In the genomic region with DNA sequence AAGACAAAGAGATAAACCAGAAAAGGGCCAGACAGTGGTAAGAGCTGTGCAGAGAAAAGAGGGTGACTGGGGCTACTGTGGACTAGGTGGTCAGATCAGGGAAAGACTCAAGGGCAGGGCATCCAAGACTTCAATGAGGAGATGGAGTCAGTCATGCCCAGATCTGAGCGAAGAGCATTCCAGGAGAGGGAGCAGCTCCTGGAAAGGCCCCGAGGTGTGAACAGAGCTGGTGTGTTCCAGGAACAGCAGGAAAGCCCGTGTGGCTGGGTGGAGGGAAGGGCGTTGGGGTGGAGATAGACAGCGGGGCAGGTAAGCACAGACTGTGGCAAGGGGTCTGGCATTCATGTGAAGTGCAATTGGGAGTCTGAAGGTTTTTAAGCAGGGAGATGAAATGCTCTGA, we compare ENCODE assay signal across 18 cellular contexts. TPM values are rescaled to one million over a fixed set of nuclear protein-coding genes. Genes with fewer than 3 reads are reported as not detected.
DNase-seq lines count a peak whose midpoint lies in the region; ATAC-seq and TF ChIP-seq lines count a peak whose summit lies in the region.
"Had no signal": no experiment of that assay in that cellular context is flagged by ENCODE, and none has a peak within 500 bp of the region (broad histone marks: within the 10 kb centered on the region; RNA-seq: fewer than 3 reads in every experiment).

No MANE protein-coding gene starts in this region.

- no peak overlapping the region for H3K27ac ChIP-seq in osteoblast (ENCODE audit: low read depth, low read length)
- H3K27ac ChIP-seq: 22Rv1, A549, C4-2B had no signal

- no peak overlapping the region for H3K4me2 ChIP-seq in osteoblast (ENCODE audit: insufficient read depth, low read length)
- H3K4me2 ChIP-seq: A549 had no signal

- no peak for TF ChIP-seq CTCF in neural crest cell (conservative IDR thresholded peaks at IDR 0.05)
- TF ChIP-seq CTCF in osteoblast (IDR thresholded peaks at IDR 0.05; ENCODE audit: extremely low read depth, low read depth, low read length), result no peak

- no peak for ATAC-seq in GM19023 (IDR thresholded peaks at IDR 0.05; ENCODE audit: unreplicated experiment)
- ATAC-seq: A549, HepG2 had no signal

- no peak overlapping the region for H3K4me3 ChIP-seq in osteoblast (ENCODE audit: insufficient read depth, low read length)
- H3K4me3 ChIP-seq: A549 had no signal

- peaks cover 6% of the 10 kb centered on the region for H3K4me1 Mint-ChIP-seq in activated CD4-positive, alpha-beta T cell treated with anti-CD3 and anti-CD28 coated beads, Interleukin-2, amount 10 ng/mL, durations not matched to agents 24 days and 14 days
- H3K4me1 Mint-ChIP-seq in dendritic cell treated with granulocyte-macrophage colony-stimulating factor and Interleukin-4, amounts not matched to agents 40 ng/mL and 50 ng/mL, for 4 days (ENCODE audit: low read depth), result peaks cover 84% of the 10 kb centered on the region
- peaks cover 48% of the 10 kb centered on the region for H3K4me1 Mint-ChIP-seq in neural crest cell

- intact Hi-C loops in activated CD4-positive, alpha-beta T cell treated with anti-CD3 and anti-CD28 coated beads, Interleukin-2, amount 10 ng/mL, durations not matched to agents 24 days and 14 days (cut with micrococcal nuclease), result no loop called here
- intact Hi-C loops in dendritic cell treated with granulocyte-macrophage colony-stimulating factor and Interleukin-4, amounts not matched to agents 40 ng/mL and 50 ng/mL, for 4 days (cut with micrococcal nuclease), result no loop called here

- H3K27me3 Mint-ChIP-seq in activated CD4-positive, alpha-beta T cell treated with anti-CD3 and anti-CD28 coated beads, Interleukin-2, amount 10 ng/mL, durations not matched to agents 24 days and 14 days, result no peaks in the 10 kb centered on the region
- peaks cover 11% of the 10 kb centered on the region for H3K27me3 Mint-ChIP-seq in dendritic cell treated with granulocyte-macrophage colony-stimulating factor and Interleukin-4, amounts not matched to agents 40 ng/mL and 50 ng/mL, for 4 days
- no peaks in the 10 kb centered on the region for H3K27me3 Mint-ChIP-seq in neural crest cell (ENCODE audit: low read depth)
- H3K27me3 Mint-ChIP-seq: CD4-positive, alpha-beta T cell had no signal

- no peak for DNase-seq in activated CD4-positive, alpha-beta T cell treated with anti-CD3 and anti-CD28 coated beads, Interleukin-2, amount 10 ng/mL, durations not matched to agents 24 days and 14 days
- no peak for DNase-seq in activated CD4-positive, alpha-beta T cell treated with anti-CD3 and anti-CD28 coated beads for 1 hour
- DNase-seq in neural crest cell (ENCODE audit: low read depth, low spot score) (no peak), osteoblast (ENCODE audit: insufficient read length, low spot score, missing footprints) (no peak), NCI-H187 treated with DMSO at 0.1 percent for 48 hours (lab: John Stamatoyannopoulos, UW) (no peak)
- DNase-seq: AML-193; CD4-positive, alpha-beta T cell; DMS79 treated with DMSO at 0.1 percent for 48 hours; GF-D8; GOT3; H9 had no signal

- peaks cover 3% of the 10 kb centered on the region for H4K20me1 ChIP-seq in osteoblast (ENCODE audit: insufficient read depth, low read length)

- peaks cover 18% of the 10 kb centered on the region for H3K4me1 ChIP-seq in osteoblast (ENCODE audit: insufficient read depth, low read length)

- H3K79me2 ChIP-seq in osteoblast (ENCODE audit: insufficient read depth, low read length), result peaks cover 15% of the 10 kb centered on the region

- no peaks in the 10 kb centered on the region for H3K9me3 ChIP-seq in osteoblast (ENCODE audit: low read depth, low read length)
- H3K9me3 ChIP-seq: A549 had no signal

- H3K9me3 Mint-ChIP-seq in activated CD4-positive, alpha-beta T cell treated with anti-CD3 and anti-CD28 coated beads, Interleukin-2, amount 10 ng/mL, durations not matched to agents 24 days and 14 days, result peaks cover 5% of the 10 kb centered on the region
- H3K9me3 Mint-ChIP-seq in dendritic cell treated with granulocyte-macrophage colony-stimulating factor and Interleukin-4, amounts not matched to agents 40 ng/mL and 50 ng/mL, for 4 days, result no peaks in the 10 kb centered on the region
- peaks cover 2% of the 10 kb centered on the region for H3K9me3 Mint-ChIP-seq in neural crest cell
- H3K9me3 Mint-ChIP-seq: CD4-positive, alpha-beta T cell; H9; IgD-negative memory B cell had no signal

- peak overlapping the region; percentile 66 for H3K27ac Mint-ChIP-seq in activated CD4-positive, alpha-beta T cell treated with anti-CD3 and anti-CD28 coated beads, Interleukin-2, amount 10 ng/mL, durations not matched to agents 24 days and 14 days
- peak overlapping the region; percentile 35 for H3K27ac Mint-ChIP-seq in dendritic cell treated with granulocyte-macrophage colony-stimulating factor and Interleukin-4, amounts not matched to agents 40 ng/mL and 50 ng/mL, for 4 days
- H3K27ac Mint-ChIP-seq in neural crest cell (ENCODE audit: unreplicated experiment), result peak overlapping the region; percentile 84
- H3K27ac Mint-ChIP-seq: CD4-positive, alpha-beta T cell; H9; IgD-negative memory B cell had no signal

- H2AFZ ChIP-seq in osteoblast (ENCODE audit: low read length), result no peak overlapping the region

- H3K27me3 ChIP-seq in osteoblast (ENCODE audit: insufficient read depth, low read length), result no peaks in the 10 kb centered on the region

- H3K36me3 ChIP-seq in osteoblast (ENCODE audit: insufficient read depth, low read length), result no peaks in the 10 kb centered on the region

- no peak overlapping the region for H3K4me3 Mint-ChIP-seq in activated CD4-positive, alpha-beta T cell treated with anti-CD3 and anti-CD28 coated beads, Interleukin-2, amount 10 ng/mL, durations not matched to agents 24 days and 14 days
- no peak overlapping the region for H3K4me3 Mint-ChIP-seq in dendritic cell treated with granulocyte-macrophage colony-stimulating factor and Interleukin-4, amounts not matched to agents 40 ng/mL and 50 ng/mL, for 4 days
- no peak overlapping the region for H3K4me3 Mint-ChIP-seq in neural crest cell
- H3K4me3 Mint-ChIP-seq: CD4-positive, alpha-beta T cell; H9; IgD-negative memory B cell had no signal

- H3K36me3 Mint-ChIP-seq in activated CD4-positive, alpha-beta T cell treated with anti-CD3 and anti-CD28 coated beads, Interleukin-2, amount 10 ng/mL, durations not matched to agents 24 days and 14 days (ENCODE audit: low read depth), result no peaks in the 10 kb centered on the region
- peaks cover 7% of the 10 kb centered on the region for H3K36me3 Mint-ChIP-seq in dendritic cell treated with granulocyte-macrophage colony-stimulating factor and Interleukin-4, amounts not matched to agents 40 ng/mL and 50 ng/mL, for 4 days (ENCODE audit: low read depth)
- H3K36me3 Mint-ChIP-seq in neural crest cell (ENCODE audit: low read depth), result peaks cover 2% of the 10 kb centered on the region
- H3K36me3 Mint-ChIP-seq: IgD-negative memory B cell had no signal

RNA-seq across cellular contexts. Expression of gene TTC7B, which starts 16.8 kb away (rescaled TPM):
- total RNA-seq in activated CD4-positive, alpha-beta T cell treated with anti-CD3 and anti-CD28 coated beads, Interleukin-2, amount 10 ng/mL, durations not matched to agents 24 days and 14 days, result 2.4 and 5.4 TPM in 2 replicates
- total RNA-seq in neural crest cell, result 54.8 and 56.4 TPM in 2 replicates
- total RNA-seq in osteoblast, result 14.5 and 24.2 TPM in 2 replicates
